ENCODE assay signal across 10 cellular contexts in the genomic region with DNA sequence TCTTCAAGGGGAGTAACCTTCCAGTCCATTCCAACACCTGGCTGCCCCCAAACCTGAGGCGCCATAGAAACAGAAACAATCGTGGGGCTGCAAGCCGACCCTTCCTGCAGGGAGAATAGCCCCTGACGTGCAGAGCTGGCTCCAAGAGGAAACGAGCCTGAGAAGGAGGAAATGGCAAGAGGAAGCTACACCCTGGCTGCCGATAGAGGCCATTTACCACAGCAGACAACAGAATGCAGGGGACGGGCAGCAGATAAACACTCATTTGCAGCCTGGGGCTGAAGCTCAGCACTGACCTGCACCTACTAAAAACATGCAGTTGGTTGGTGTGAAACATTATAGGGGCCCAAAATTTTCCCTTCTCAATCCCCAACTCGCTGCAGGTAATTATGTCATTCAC. TPM values are rescaled to one million over a fixed set of nuclear protein-coding genes. Genes with fewer than 3 reads are reported as not detected.
DNase-seq lines count a peak whose midpoint lies in the region; ATAC-seq, FAIRE-seq and TF ChIP-seq lines count a peak whose summit lies in the region.
"Had no signal": no experiment of that assay in that cellular context is flagged by ENCODE, and none has a peak within 500 bp of the region (broad histone marks: within the 10 kb centered on the region; RNA-seq: fewer than 3 reads in every experiment).

No MANE protein-coding gene starts in this region.

- H3K27me3 ChIP-seq in OCI-LY3 (ENCODE audit: low read depth, low read length) (peaks cover 14% of the 10 kb centered on the region), gastroesophageal sphincter (peaks cover 30% of the 10 kb centered on the region), psoas muscle (ENCODE audit: insufficient read depth in 3 of 3, low read length in 2 of 3) (peaks cover 0 to 5% (median 0%) of the 10 kb centered on the region in 3 donors)

- TF ChIP-seq EP300 in gastroesophageal sphincter (IDR thresholded peaks at IDR 0.05): no peak

- H3K4me2 ChIP-seq in OCI-LY3 (ENCODE audit: low read length): peak overlapping the region; percentile 59

- ATAC-seq in gastroesophageal sphincter (peak; percentile 69), psoas muscle (peak in 2 of 4 donors; percentile 34 to 43)

- H3K79me2 ChIP-seq in OCI-LY3 (ENCODE audit: low read length): no peaks in the 10 kb centered on the region

- peak overlapping the region; percentile 73 for H2AFZ ChIP-seq in OCI-LY3 (ENCODE audit: low read depth, low read length)

- intact Hi-C loops in psoas muscle (cut with DNase I): no loop called here

- H3K9me3 ChIP-seq in OCI-LY3 (ENCODE audit: insufficient read depth, low read length) (no peaks in the 10 kb centered on the region), gastroesophageal sphincter (no peaks in the 10 kb centered on the region), psoas muscle (no peaks in the 10 kb centered on the region)

- no peaks in the 10 kb centered on the region for H4K20me1 ChIP-seq in OCI-LY3 (ENCODE audit: insufficient read depth, low read length)

- H3K4me3 ChIP-seq in OCI-LY3 (ENCODE audit: low read length) (peak overlapping the region; percentile 25), gastroesophageal sphincter (no peak overlapping the region), psoas muscle (peak overlapping the region; percentile 36)
- H3K4me3 ChIP-seq: skin epidermis had no signal

- no peak overlapping the region for H3K9ac ChIP-seq in OCI-LY3 (ENCODE audit: low read length)

- H3K4me1 ChIP-seq in OCI-LY3 (ENCODE audit: low read length) (peaks cover 35% of the 10 kb centered on the region), gastroesophageal sphincter (peaks cover 0 to 38% (median 0%) of the 10 kb centered on the region in 3 donors), psoas muscle (peaks cover 3% of the 10 kb centered on the region)

- peak; percentile 91 for FAIRE-seq in GM12892 (lab: Jason Lieb, UNC)
- no peak for FAIRE-seq in H54 (lab: Jason Lieb, UNC)

- TF ChIP-seq POLR2A in GM12892 (IDR thresholded peaks at IDR 0.05; ENCODE audit: low read depth, low read length): no peak
- TF ChIP-seq POLR2A in gastroesophageal sphincter (IDR thresholded peaks at IDR 0.05): no peak
- TF ChIP-seq POLR2A in H54 (IDR thresholded peaks at IDR 0.05; ENCODE audit: low read depth, low read length): no peak

- no peak for DNase-seq in GM12892 (ENCODE audit: insufficient read length)
- DNase-seq in psoas muscle: peak in 1 of 2 donors; percentile 27
- DNase-seq in H54 (ENCODE audit: insufficient read length, low spot score): no peak
- no peak for DNase-seq in cerebellar cortex (ENCODE audit: low spot score)
- no peak for DNase-seq in activated CD4-positive, alpha-beta T cell treated with anti-CD3 and anti-CD28 coated beads for 1 hour
- no peak for DNase-seq in stimulated activated CD8-positive, alpha-beta memory T cell treated with anti-CD3 and anti-CD28 coated beads, Interleukin-4, amount 100 ng/mL, for 48 hours
- DNase-seq: NCI-H1092 had no signal

- H3K36me3 ChIP-seq in OCI-LY3 (replicated peaks; ENCODE audit: low read depth, low read length): no peaks in the 10 kb centered on the region
- peaks cover 0 to 5% of the 10 kb centered on the region in 2 donors for H3K36me3 ChIP-seq in gastroesophageal sphincter
- H3K36me3 ChIP-seq in psoas muscle (ENCODE audit: insufficient read depth in 1 of 2, low read depth in 1 of 2): no peaks in the 10 kb centered on the region

- H3K27ac ChIP-seq in OCI-LY3 (ENCODE audit: low read length) (no peak overlapping the region), gastroesophageal sphincter (peak overlapping the region in 3 of 4 donors; percentile 12 to 43 (median 35)), psoas muscle (peak overlapping the region; percentile 41)

- TF ChIP-seq CTCF in OCI-LY3 (IDR thresholded peaks at IDR 0.05; ENCODE audit: low read depth, low read length): no peak
- TF ChIP-seq CTCF in gastroesophageal sphincter (IDR thresholded peaks at IDR 0.05): no peak
- no peak for TF ChIP-seq CTCF in psoas muscle (IDR thresholded peaks at IDR 0.05)

- 43 to 45% methylated on average over 2 to 5 of the region's 8 CpGs for WGBS in gastroesophageal sphincter (ENCODE audit: low coverage in 1 of 2), 2 donors
- WGBS in psoas muscle, 3 donors: 40 to 46% (median 41%) methylated on average over 8 of the region's 8 CpGs

RNA-seq across cellular contexts. Expression of a gene that starts 8.7 kb away (rescaled TPM):
- polyA plus RNA-seq in GM12892 (2012; ENCODE audit: missing spikeins): 0.19 TPM
- total RNA-seq in gastroesophageal sphincter (1 to 10 TPM; 1.4 to 3.3 (median 2.8) TPM), psoas muscle (under 1 TPM; 0.50 to 0.97 (median 0.68) TPM)
- polyA plus RNA-seq in psoas muscle: 1 to 10 TPM in 1 of 3 donors, under 1 TPM in 2; 0.69 to 2.3 (median 0.99) TPM

RNA-seq across cellular contexts. Expression of a gene that starts 8.9 kb away (rescaled TPM):
- 0.21 TPM for polyA plus RNA-seq in GM12892 (2012; ENCODE audit: missing spikeins)
- total RNA-seq in gastroesophageal sphincter: 10 to 100 TPM in 3 of 4 donors, 1 to 10 TPM in 1; 7.2 to 13.9 (median 11.7) TPM
- total RNA-seq in psoas muscle: 1 to 10 TPM; 5.6 to 7.4 (median 7.0) TPM
- 1 to 10 TPM; 4.0 to 6.2 (median 4.3) TPM for polyA plus RNA-seq in psoas muscle

Comparison
In these comparisons a context has a peak if more than half of its experiments do, and no peak if none do; other contexts are left out.
1. H3K4me3 ChIP-seq: peak in OCI-LY3 (single experiment) and psoas muscle (single experiment); none in gastroesophageal sphincter (0 of 2).